Comparison of ENCODE assay signal across 8 cellular contexts in the genomic region with DNA sequence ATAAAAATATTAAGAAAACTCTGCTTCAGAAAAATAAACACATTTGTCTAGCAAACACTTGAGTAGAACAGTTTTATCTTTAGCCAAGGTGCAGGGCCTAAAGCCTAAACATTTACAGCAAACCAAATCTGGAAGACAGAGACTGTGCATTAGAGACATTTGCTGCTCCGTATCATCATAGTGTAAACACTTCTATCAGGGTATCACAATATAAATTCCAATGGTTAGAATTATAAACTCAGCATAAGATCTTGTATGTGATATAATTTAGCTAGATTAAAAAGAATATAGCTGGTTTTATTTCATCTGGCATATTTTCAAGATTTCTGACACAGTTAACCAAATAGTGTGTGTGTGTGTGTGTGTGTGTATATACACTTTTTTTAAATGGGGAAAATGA.
"Had no signal": no experiment of that assay in that cellular context is flagged by ENCODE, and none has a peak within 500 bp of the region (broad histone marks: within the 10 kb centered on the region; RNA-seq: fewer than 3 reads in every experiment).

No MANE protein-coding gene starts in this region.

- DNase-seq: H9, HCEC 1CT, KBM-7 had no signal

- ATAC-seq: GM23338 had no signal

- H2AFZ ChIP-seq: GM23338 had no signal

- H3K9ac ChIP-seq: KMS-11 had no signal

- H3K27ac ChIP-seq: KMS-11 had no signal

- H3K4me2 ChIP-seq: GM23338, KMS-11 had no signal

- H3K4me3 ChIP-seq: GM23338 had no signal

- FAIRE-seq: H1, H54, HTR-8/SVneo had no signal
